In the genomic region with DNA sequence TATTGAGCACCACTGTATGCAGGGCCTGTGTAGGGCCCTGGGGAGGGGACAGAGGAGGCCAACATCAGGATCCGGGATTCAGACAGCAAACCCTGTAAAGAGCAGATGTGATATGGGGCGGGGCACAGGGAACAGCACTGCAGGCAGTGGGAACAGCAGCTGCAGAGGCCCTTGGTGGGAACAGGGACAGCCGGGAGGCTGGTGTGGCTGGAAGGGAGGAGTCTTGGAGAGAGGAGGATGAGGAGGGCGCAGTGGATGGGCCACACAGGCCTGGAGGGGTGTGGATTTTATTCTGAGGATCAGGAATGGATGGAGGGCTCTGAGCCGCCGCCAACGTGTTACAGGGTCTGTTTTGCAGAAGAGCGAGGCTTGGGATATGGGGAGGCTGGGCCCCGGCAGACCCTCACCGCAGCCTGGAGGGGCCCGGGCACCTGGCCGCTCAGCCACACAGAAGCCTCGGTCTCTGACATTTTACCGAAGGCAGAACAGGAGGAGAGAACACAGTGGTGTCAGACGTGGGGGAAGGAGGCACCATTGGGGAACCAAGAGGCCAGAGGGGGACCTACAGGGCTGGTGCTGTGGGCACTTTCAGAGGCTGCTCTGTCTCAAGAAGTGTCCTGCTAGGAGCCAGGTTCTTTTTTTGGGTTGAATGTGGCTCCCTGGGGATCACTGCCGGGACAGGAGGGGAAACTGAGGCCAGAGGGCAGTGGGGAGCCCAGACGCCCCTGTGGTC, we compare ENCODE assay signal across 1 cellular context.
TF ChIP-seq lines count a peak whose summit lies in the region.

No MANE protein-coding gene starts in this region.

TF ChIP-seq in GM12878, 131 proteins besides CTCF, POLR2A, EP300 and RAD21:
- TF ChIP-seq MEF2B (IDR thresholded peaks at IDR 0.05; ENCODE audit: partially characterized antibody, poor library complexity, severe bottlenecking) (peak; percentile 7), SP1 (IDR thresholded peaks at IDR 0.05; ENCODE audit: low read depth, low read length) (no peak)
